8 cellular contexts compared by ENCODE assay signal in the genomic region with DNA sequence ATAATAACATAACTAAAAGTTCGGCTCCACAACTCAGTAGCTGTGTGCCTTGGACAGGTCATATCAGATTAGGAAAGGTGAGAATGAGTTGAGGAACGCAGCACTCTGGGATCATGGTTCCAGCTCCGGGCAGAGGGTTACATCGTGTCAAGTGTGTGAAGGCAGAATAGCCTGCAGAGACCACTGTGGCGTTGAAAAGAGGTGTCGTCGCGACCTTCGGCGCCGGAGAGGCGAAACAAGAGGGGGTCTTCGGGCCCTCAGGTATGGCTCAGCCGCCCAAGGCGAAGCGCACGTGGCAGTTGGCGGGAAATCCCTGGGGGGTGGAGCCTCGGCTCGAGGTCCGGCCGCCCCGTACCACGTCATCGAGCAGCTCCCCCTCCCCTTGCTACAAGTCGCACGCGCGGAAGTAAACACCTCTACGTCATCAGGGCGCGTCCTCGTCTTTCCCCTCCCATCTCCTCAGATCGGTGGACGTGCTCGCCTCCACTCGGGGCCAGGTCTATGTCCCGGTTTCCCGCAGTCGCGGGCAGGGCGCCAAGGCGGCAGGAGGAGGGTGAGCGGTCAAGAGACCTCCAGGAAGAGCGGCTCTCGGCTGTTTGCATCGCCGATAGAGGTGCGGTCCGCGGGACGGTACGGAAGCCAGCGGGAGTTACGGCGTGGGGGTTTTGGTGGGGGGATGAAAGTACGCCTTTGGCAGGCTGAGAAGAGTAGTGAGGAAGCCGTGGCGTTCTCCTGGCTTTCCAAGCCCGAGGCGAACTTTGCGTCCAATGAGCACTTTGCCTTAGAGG. TPM values are rescaled to one million over a fixed set of nuclear protein-coding genes. Genes with fewer than 3 reads are reported as not detected.
A peak's percentile ranks its signal among the peaks of the same experiment; 100 is the strongest.
DNase-seq lines count a peak whose midpoint lies in the region; ATAC-seq and TF ChIP-seq lines count a peak whose summit lies in the region.

A gene with protein sequence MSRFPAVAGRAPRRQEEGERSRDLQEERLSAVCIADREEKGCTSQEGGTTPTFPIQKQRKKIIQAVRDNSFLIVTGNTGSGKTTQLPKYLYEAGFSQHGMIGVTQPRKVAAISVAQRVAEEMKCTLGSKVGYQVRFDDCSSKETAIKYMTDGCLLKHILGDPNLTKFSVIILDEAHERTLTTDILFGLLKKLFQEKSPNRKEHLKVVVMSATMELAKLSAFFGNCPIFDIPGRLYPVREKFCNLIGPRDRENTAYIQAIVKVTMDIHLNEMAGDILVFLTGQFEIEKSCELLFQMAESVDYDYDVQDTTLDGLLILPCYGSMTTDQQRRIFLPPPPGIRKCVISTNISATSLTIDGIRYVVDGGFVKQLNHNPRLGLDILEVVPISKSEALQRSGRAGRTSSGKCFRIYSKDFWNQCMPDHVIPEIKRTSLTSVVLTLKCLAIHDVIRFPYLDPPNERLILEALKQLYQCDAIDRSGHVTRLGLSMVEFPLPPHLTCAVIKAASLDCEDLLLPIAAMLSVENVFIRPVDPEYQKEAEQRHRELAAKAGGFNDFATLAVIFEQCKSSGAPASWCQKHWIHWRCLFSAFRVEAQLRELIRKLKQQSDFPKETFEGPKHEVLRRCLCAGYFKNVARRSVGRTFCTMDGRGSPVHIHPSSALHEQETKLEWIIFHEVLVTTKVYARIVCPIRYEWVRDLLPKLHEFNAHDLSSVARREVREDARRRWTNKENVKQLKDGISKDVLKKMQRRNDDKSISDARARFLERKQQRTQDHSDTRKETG (plus strand): TSS at position 440 of the 788 bp plus-strand sequence. CDS start 62 bp downstream, at position 502.

- H3K4me1 Mint-ChIP-seq in activated CD4-positive, alpha-beta T cell treated with anti-CD3 and anti-CD28 coated beads, Interleukin-2, amount 10 ng/mL, durations not matched to agents 24 days and 14 days, result peaks cover 21% of the 10 kb centered on the region

- peaks cover 8% of the 10 kb centered on the region for H3K36me3 Mint-ChIP-seq in activated CD4-positive, alpha-beta T cell treated with anti-CD3 and anti-CD28 coated beads, Interleukin-2, amount 10 ng/mL, durations not matched to agents 24 days and 14 days (ENCODE audit: low read depth)

- H3K27ac Mint-ChIP-seq in activated CD4-positive, alpha-beta T cell treated with anti-CD3 and anti-CD28 coated beads, Interleukin-2, amount 10 ng/mL, durations not matched to agents 24 days and 14 days, result peak within 1 kb of the TSS; percentile 100

- no peaks in the 10 kb centered on the region for H3K9me3 ChIP-seq in colonic mucosa

- peak within 1 kb of the TSS; percentile 73 for H3K27ac ChIP-seq in colonic mucosa

- H3K9me3 Mint-ChIP-seq in activated CD4-positive, alpha-beta T cell treated with anti-CD3 and anti-CD28 coated beads, Interleukin-2, amount 10 ng/mL, durations not matched to agents 24 days and 14 days, result peaks cover 6% of the 10 kb centered on the region

- intact Hi-C loops in activated CD4-positive, alpha-beta T cell treated with anti-CD3 and anti-CD28 coated beads, Interleukin-2, amount 10 ng/mL, durations not matched to agents 24 days and 14 days (cut with micrococcal nuclease), result loop anchor here (1.0 to 5.0 kb wide), 3 partner anchors 54 to 233 kb away; a partner anchor contains a TSS
- intact Hi-C loops in colonic mucosa (cut with DNase I) (no loop called here), left colon (cut with DNase I, micrococcal nuclease) (no loop called here)

- peak within 1 kb of the TSS; percentile 100 for H3K4me3 Mint-ChIP-seq in activated CD4-positive, alpha-beta T cell treated with anti-CD3 and anti-CD28 coated beads, Interleukin-2, amount 10 ng/mL, durations not matched to agents 24 days and 14 days

- H3K9ac ChIP-seq in colonic mucosa (ENCODE audit: low read depth in 2 of 2, low read length in 2 of 2), result peak within 1 kb of the TSS; percentile 89 to 98

- DNase-seq in AG10803 (ENCODE audit: low read depth), result peak; percentile 93
- DNase-seq in NCI-H526 treated with DMSO at 0.1 percent for 48 hours (lab: John Stamatoyannopoulos, UW), result peak; percentile 89
- peak; percentile 98 for DNase-seq in activated CD4-positive, alpha-beta T cell treated with anti-CD3 and anti-CD28 coated beads, Interleukin-2, amount 10 ng/mL, durations not matched to agents 24 days and 14 days
- DNase-seq in colonic mucosa, result peak; percentile 95
- DNase-seq in left colon, result peak; percentile 94 to 97
- peak; percentile 93 to 94 for DNase-seq in stimulated activated CD4-positive, alpha-beta T cell treated with anti-CD3 and anti-CD28 coated beads, Interleukin-1b, Interleukin-23, amount 100 ng/mL, for 4 hours (ENCODE audit: low read depth in 2 of 2)

- no peaks in the 10 kb centered on the region for H3K27me3 ChIP-seq in colonic mucosa

- H3K4me3 ChIP-seq in AG10803 (ENCODE audit: low read length) (peak within 1 kb of the TSS; percentile 100), colonic mucosa (peak within 1 kb of the TSS; percentile 86)

- no peaks in the 10 kb centered on the region for H3K4me1 ChIP-seq in colonic mucosa

- TF ChIP-seq CTCF in AG10803 (conservative IDR thresholded peaks at IDR 0.05; ENCODE audit: low read length) (no peak), colonic mucosa (IDR thresholded peaks at IDR 0.05) (no peak)

- ATAC-seq in HG03460 (IDR thresholded peaks at IDR 0.05; ENCODE audit: unreplicated experiment) (peak; percentile 86), left colon (peak; percentile 98)

- H3K36me3 ChIP-seq in colonic mucosa, result no peaks in the 10 kb centered on the region

- peaks cover 2% of the 10 kb centered on the region for H3K27me3 Mint-ChIP-seq in activated CD4-positive, alpha-beta T cell treated with anti-CD3 and anti-CD28 coated beads, Interleukin-2, amount 10 ng/mL, durations not matched to agents 24 days and 14 days

- TF ChIP-seq POLR2A in GM19193 (IDR thresholded peaks at IDR 0.05; ENCODE audit: extremely low read depth, insufficient read depth, insufficient read length), result peak; percentile 71

RNA-seq across cellular contexts. Expression of the gene that starts here (rescaled TPM):
- 17.0 and 20.5 TPM in 2 replicates for total RNA-seq in activated CD4-positive, alpha-beta T cell treated with anti-CD3 and anti-CD28 coated beads, Interleukin-2, amount 10 ng/mL, durations not matched to agents 24 days and 14 days
- total RNA-seq in colonic mucosa, result 10 to 100 TPM; 15.2 to 22.7 TPM
- total RNA-seq in left colon, result 10 to 100 TPM; 14.1 to 19.6 TPM

Comparison
In these comparisons a context has a peak if more than half of its experiments do, and no peak if none do; other contexts are left out.
1. Peak in every context shown above with its lines: DNase-seq, ATAC-seq, H3K4me3 ChIP-seq and H3K27ac ChIP-seq.